24 cellular contexts compared by ENCODE assay signal in genomic region chr7:67364441-67365017, GRCh38.
DNase-seq lines count a peak whose midpoint lies in the region; ATAC-seq and TF ChIP-seq lines count a peak whose summit lies in the region.
"Had no signal": no experiment of that assay in that cellular context is flagged by ENCODE, and none has a peak within 500 bp of the region (broad histone marks: within the 10 kb centered on the region; RNA-seq: fewer than 3 reads in every experiment).

No MANE protein-coding gene starts in this region.

- no peaks in the 10 kb centered on the region for H3K9me2 ChIP-seq in GM23338 (ENCODE audit: insufficient read depth)

- no peak for TF ChIP-seq POLR2A in ovary (IDR thresholded peaks at IDR 0.05)

- no peaks in the 10 kb centered on the region for H3K79me2 ChIP-seq in GM23338 (replicated peaks; ENCODE audit: insufficient read depth)

- peaks cover 56% of the 10 kb centered on the region for H3K9me3 Mint-ChIP-seq in GM23338
- H3K9me3 Mint-ChIP-seq in HFFc6 = no peaks in the 10 kb centered on the region
- H3K9me3 Mint-ChIP-seq: activated CD4-positive, alpha-beta memory T cell treated with anti-CD3 and anti-CD28 coated beads for 36 hours; activated naive CD8-positive, alpha-beta T cell treated with anti-CD3 and anti-CD28 coated beads, Interleukin-2, amount 50 U/mL, for 24 hours; effector memory CD8-positive, alpha-beta T cell; natural killer cell treated with Interleukin-12 subunit alpha and Interleukin-12 subunit beta and Interleukin-15 and Interleukin-18, amount 100 ng/mL, for 72 hours had no signal

- ATAC-seq in GM23338 (peak; percentile 85), foreskin keratinocyte (peak; percentile 29), SK-N-SH treated with all-trans-retinoic acid at 6 μM for 48 hours (no peak), HG03025 (IDR thresholded peaks at IDR 0.05; ENCODE audit: low FRiP score, unreplicated experiment) (no peak)
- ATAC-seq: activated naive CD8-positive, alpha-beta T cell treated with anti-CD3 and anti-CD28 coated beads, Interleukin-2, amount 50 U/mL, for 24 hours; effector memory CD8-positive, alpha-beta T cell; left lobe of liver; natural killer cell treated with Interleukin-12 subunit alpha and Interleukin-12 subunit beta and Interleukin-15 and Interleukin-18, amount 100 ng/mL, for 72 hours; stimulated activated memory B cell treated with anti-CD40 and anti-IgM and Interleukin-4, amounts not matched to agents 10 μg/mL and 1 μg/mL and 100 μg/mL, for 72 hours had no signal

- H3K4me3 Mint-ChIP-seq in GM23338 = peak overlapping the region; percentile 30; the same call in 1 of the 3 replicates
- H3K4me3 Mint-ChIP-seq in HFFc6 = no peak overlapping the region
- H3K4me3 Mint-ChIP-seq: activated CD4-positive, alpha-beta memory T cell treated with anti-CD3 and anti-CD28 coated beads for 36 hours; activated naive CD8-positive, alpha-beta T cell treated with anti-CD3 and anti-CD28 coated beads, Interleukin-2, amount 50 U/mL, for 24 hours; CD4-positive, alpha-beta T cell; effector memory CD8-positive, alpha-beta T cell; natural killer cell treated with Interleukin-12 subunit alpha and Interleukin-12 subunit beta and Interleukin-15 and Interleukin-18, amount 100 ng/mL, for 72 hours; stimulated activated memory B cell treated with anti-CD40 and anti-IgM and Interleukin-4, amounts not matched to agents 10 μg/mL and 1 μg/mL and 100 μg/mL, for 72 hours had no signal

- WGBS in ovary, 3 donors = 59 to 72% (median 62%) methylated on average over 34 to 60 of the region's 60 CpGs

- no peak overlapping the region for H3K27ac ChIP-seq in GM23338 (ENCODE audit: low read depth)
- H3K27ac ChIP-seq in foreskin keratinocyte = no peak overlapping the region
- no peak overlapping the region for H3K27ac ChIP-seq in ovary
- H3K27ac ChIP-seq: KMS-11, thoracic aorta had no signal

- TF ChIP-seq CTCF in GM23338 (conservative IDR thresholded peaks at IDR 0.05; ENCODE audit: low read depth in 2 of 2) = peak; percentile 9 to 43; a peak in 2 of 4 replicates
- TF ChIP-seq CTCF in foreskin keratinocyte (conservative IDR thresholded peaks at IDR 0.05) = no peak
- no peak for TF ChIP-seq CTCF in ovary (IDR thresholded peaks at IDR 0.05)
- TF ChIP-seq CTCF in HFFc6 (IDR thresholded peaks at IDR 0.05) = no peak

- H3K4me1 Mint-ChIP-seq in GM23338 = peaks cover 5% of the 10 kb centered on the region; the same call in 2 of the 3 replicates
- H3K4me1 Mint-ChIP-seq in HFFc6 (ENCODE audit: low read depth) = no peaks in the 10 kb centered on the region
- H3K4me1 Mint-ChIP-seq: activated naive CD8-positive, alpha-beta T cell treated with anti-CD3 and anti-CD28 coated beads, Interleukin-2, amount 50 U/mL, for 24 hours; stimulated activated memory B cell treated with anti-CD40 and anti-IgM and Interleukin-4, amounts not matched to agents 10 μg/mL and 1 μg/mL and 100 μg/mL, for 72 hours had no signal

- no peaks in the 10 kb centered on the region for H3K9me3 ChIP-seq in ovary

- peak overlapping the region; percentile 98 for H2AFZ ChIP-seq in GM23338

- H3K4me3 ChIP-seq in GM23338 = peak overlapping the region; percentile 62
- no peak overlapping the region for H3K4me3 ChIP-seq in ovary
- H3K4me3 ChIP-seq: HAP-1, thoracic aorta had no signal

- peaks cover 10% of the 10 kb centered on the region for H3F3A ChIP-seq in GM23338 (replicated peaks; ENCODE audit: low read depth)

- H3K27me3 ChIP-seq in GM23338 (ENCODE audit: insufficient read depth) = peaks cover 27% of the 10 kb centered on the region
- peaks cover 6% of the 10 kb centered on the region for H3K27me3 ChIP-seq in foreskin keratinocyte
- H3K27me3 ChIP-seq in ovary = no peaks in the 10 kb centered on the region

- H3K4me2 ChIP-seq in GM23338 = peak overlapping the region; percentile 82
- H3K4me2 ChIP-seq: KMS-11 had no signal

- intact Hi-C loops in ovary (cut with DNase I) = no loop called here

- no peaks in the 10 kb centered on the region; the same call in 1 of the 2 replicates for H3K4me1 ChIP-seq in GM23338 (ENCODE audit: insufficient read depth)
- no peaks in the 10 kb centered on the region for H3K4me1 ChIP-seq in foreskin keratinocyte
- H3K4me1 ChIP-seq in ovary (ENCODE audit: insufficient read depth) = no peaks in the 10 kb centered on the region
- H3K4me1 ChIP-seq: HAP-1 had no signal

- H3K36me3 Mint-ChIP-seq in GM23338 (ENCODE audit: low read depth) (no peaks in the 10 kb centered on the region), HFFc6 (ENCODE audit: low read depth) (no peaks in the 10 kb centered on the region)
- H3K36me3 Mint-ChIP-seq: activated CD4-positive, alpha-beta memory T cell treated with anti-CD3 and anti-CD28 coated beads for 36 hours; natural killer cell treated with Interleukin-12 subunit alpha and Interleukin-12 subunit beta and Interleukin-15 and Interleukin-18, amount 100 ng/mL, for 72 hours had no signal

- H3K36me3 ChIP-seq in GM23338 (ENCODE audit: insufficient read depth) (no peaks in the 10 kb centered on the region), ovary (no peaks in the 10 kb centered on the region)
- H3K36me3 ChIP-seq: HAP-1, thoracic aorta had no signal

- no peak for TF ChIP-seq EP300 in ovary (IDR thresholded peaks at IDR 0.05)

- DNase-seq in GM23338 (ENCODE audit: low spot score) (peak; percentile 71), NCI-H2227 (lab: John Stamatoyannopoulos, UW; ENCODE audit: unreplicated experiment) (peak; percentile 68), foreskin keratinocyte (no peak), ovary (peak in 3 of 5 donors; percentile 25 to 41 (median 37)), NCI-H146 (lab: John Stamatoyannopoulos, UW) (no peak), HFFc6 (no peak)
- DNase-seq: activated CD4-positive, alpha-beta memory T cell treated with anti-CD3 and anti-CD28 coated beads for 36 hours; activated effector memory CD4-positive, alpha-beta T cell treated with anti-CD3 and anti-CD28 coated beads, Interleukin-2, amount 50 U/mL, for 16 hours; activated naive CD8-positive, alpha-beta T cell treated with anti-CD3 and anti-CD28 coated beads, Interleukin-2, amount 50 U/mL, for 24 hours; CD4-positive, alpha-beta T cell; DMS153; effector memory CD8-positive, alpha-beta T cell; midbrain; MV-4-11; NCI-H187; NCI-H446 treated with DMSO at 0.1 percent for 48 hours had no signal

- H3K27me3 Mint-ChIP-seq in GM23338 (ENCODE audit: insufficient read depth, low read depth, poor library complexity) = peaks cover 5% of the 10 kb centered on the region
- peaks cover 4% of the 10 kb centered on the region; the same call in 1 of the 2 replicates for H3K27me3 Mint-ChIP-seq in HFFc6 (ENCODE audit: insufficient read depth)
- H3K27me3 Mint-ChIP-seq: activated naive CD8-positive, alpha-beta T cell treated with anti-CD3 and anti-CD28 coated beads, Interleukin-2, amount 50 U/mL, for 24 hours had no signal

- H3K27ac Mint-ChIP-seq in GM23338 = no peak overlapping the region
- H3K27ac Mint-ChIP-seq in HFFc6 = no peak overlapping the region
- H3K27ac Mint-ChIP-seq: activated CD4-positive, alpha-beta memory T cell treated with anti-CD3 and anti-CD28 coated beads for 36 hours; activated naive CD8-positive, alpha-beta T cell treated with anti-CD3 and anti-CD28 coated beads, Interleukin-2, amount 50 U/mL, for 24 hours; CD4-positive, alpha-beta T cell; effector memory CD8-positive, alpha-beta T cell; natural killer cell treated with Interleukin-12 subunit alpha and Interleukin-12 subunit beta and Interleukin-15 and Interleukin-18, amount 100 ng/mL, for 72 hours; stimulated activated memory B cell treated with anti-CD40 and anti-IgM and Interleukin-4, amounts not matched to agents 10 μg/mL and 1 μg/mL and 100 μg/mL, for 72 hours had no signal

- H4K20me1 ChIP-seq in GM23338 (replicated peaks; ENCODE audit: insufficient read depth) = no peaks in the 10 kb centered on the region

TF ChIP-seq in SK-N-SH treated with all-trans-retinoic acid at 6 μM for 48 hours, 23 proteins besides CTCF, POLR2A, EP300 and RAD21 (continues in another document):
- TF ChIP-seq ZNF8 (CRISPR knock-in tag; IDR thresholded peaks at IDR 0.05) = no peak
- no peak for TF ChIP-seq CSDC2 (CRISPR knock-in tag; IDR thresholded peaks at IDR 0.05)
- no peak for TF ChIP-seq TCF4 (CRISPR knock-in tag; IDR thresholded peaks at IDR 0.05; ENCODE audit: borderline replicate concordance)
- TF ChIP-seq ZFP3 (CRISPR knock-in tag; IDR thresholded peaks at IDR 0.05) = no peak
- no peak for TF ChIP-seq CREB5 (CRISPR knock-in tag; IDR thresholded peaks at IDR 0.05; ENCODE audit: low read depth)
- no peak for TF ChIP-seq RARB (CRISPR knock-in tag; IDR thresholded peaks at IDR 0.05)
- TF ChIP-seq TSHZ2 (CRISPR knock-in tag; IDR thresholded peaks at IDR 0.05) = no peak

Comparison
In these comparisons a context has a peak if more than half of its experiments do, and no peak if none do; other contexts are left out.
1. ATAC-seq: peak in GM23338 (single experiment) and foreskin keratinocyte (single experiment); none in SK-N-SH treated with all-trans-retinoic acid at 6 μM for 48 hours (single experiment) and HG03025 (single experiment).
2. DNase-seq: peak in GM23338 (single experiment), NCI-H2227 (single experiment) and ovary (3 of 5); none in foreskin keratinocyte (0 of 2), NCI-H146 (single experiment) and HFFc6 (single experiment).
3. CTCF ChIP-seq: peak in GM23338 (2 of 2); none in foreskin keratinocyte (single experiment), ovary (0 of 3) and HFFc6 (single experiment).